8 cellular contexts compared by ENCODE assay signal in the genomic region with DNA sequence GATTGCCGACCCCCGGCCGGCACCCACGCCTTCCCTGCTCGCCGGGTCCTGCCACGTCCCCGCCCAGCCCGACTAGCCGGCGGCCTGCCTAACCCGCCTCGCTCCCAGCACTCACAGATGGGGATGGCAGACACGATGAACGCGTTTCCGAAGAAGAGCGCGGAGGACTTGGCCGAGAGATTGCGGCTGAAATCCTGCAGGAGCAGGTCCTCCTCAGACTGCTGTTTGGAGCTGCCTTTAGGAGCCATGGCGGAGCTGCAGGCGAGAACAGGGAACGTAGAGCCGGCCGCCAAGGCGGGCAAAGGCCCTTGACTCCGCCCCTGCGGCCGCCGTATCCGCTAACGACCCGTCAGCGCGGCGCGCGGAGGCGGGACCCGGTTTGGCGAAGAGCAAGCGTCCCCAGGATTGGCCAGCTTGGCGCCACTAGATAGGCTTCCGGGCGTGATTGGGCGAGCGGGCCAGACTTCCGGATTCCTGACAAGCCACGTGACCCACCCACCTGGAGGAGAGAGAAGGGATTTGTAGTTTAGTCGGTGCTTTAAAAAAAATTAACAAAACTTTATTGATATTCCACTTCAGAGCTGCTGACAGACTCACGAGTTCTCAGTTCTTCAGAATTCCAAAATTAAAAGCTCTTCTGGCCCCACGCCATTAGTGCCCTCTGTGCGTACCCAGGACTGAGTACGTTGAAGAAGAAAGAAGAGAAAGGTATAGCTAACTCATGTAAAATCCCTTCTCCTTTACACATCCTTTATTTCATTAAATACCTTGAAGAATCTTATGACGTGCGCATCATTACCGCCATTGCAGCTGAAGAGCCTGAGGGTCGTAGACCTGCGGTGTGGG. TPM values are rescaled to one million over a fixed set of nuclear protein-coding genes. Genes with fewer than 3 reads are reported as not detected.
DNase-seq lines count a peak whose midpoint lies in the region; ATAC-seq and TF ChIP-seq lines count a peak whose summit lies in the region.

SSR3 (minus strand) TSS at position 276 of the 846 bp plus-strand sequence; CDS start at position 248, 28 bp downstream.

- H3K27ac Mint-ChIP-seq in CD14-positive monocyte = peak within 1 kb of the TSS; percentile 88 to 96 (median 94)

- peaks cover 0 to 3% (median 2%) of the 10 kb centered on the region in 3 donors for H3K27me3 Mint-ChIP-seq in CD14-positive monocyte (ENCODE audit: low read depth in 3 of 3)

- ATAC-seq in GM19397 (IDR thresholded peaks at IDR 0.05; ENCODE audit: unreplicated experiment) (peak; percentile 100), HG03571 (IDR thresholded peaks at IDR 0.05; ENCODE audit: unreplicated experiment) (peak; percentile 99), left lung (peak; percentile 100)

- TF ChIP-seq CTCF in CD14-positive monocyte (IDR thresholded peaks at IDR 0.05) (peak; percentile 20), left lung (IDR thresholded peaks at IDR 0.05) (peak; percentile 22 to 48)

- H3K36me3 Mint-ChIP-seq in CD14-positive monocyte = peaks cover 27 to 30% of the 10 kb centered on the region in 2 donors

- peaks cover 36% of the 10 kb centered on the region for H3K4me1 Mint-ChIP-seq in CD14-positive monocyte

- peak within 1 kb of the TSS; percentile 96 to 98 for H3K4me3 Mint-ChIP-seq in CD14-positive monocyte

- peak within 1 kb of the TSS; percentile 84 to 90 for H3K27ac ChIP-seq in left lung

- intact Hi-C loops in CD14-positive monocyte (cut with micrococcal nuclease) (loop anchor here (5.0 to 10.0 kb wide), 6 partner anchors 50 to 590 kb away; partner anchors contain the start of gene TIPARP (in 2 of the 2)), left lung (cut with DNase I) (loop anchor here in 1 of 2 donors (10.0 kb wide), 2 partner anchors 120 to 530 kb away; partner anchors contain the start of gene TIPARP)

- peak; percentile 99 for DNase-seq in CD14-positive monocyte (ENCODE audit: low spot score)
- DNase-seq in NCI-H82 (lab: John Stamatoyannopoulos, UW) = peak; percentile 100
- peak; percentile 98 to 99 for DNase-seq in activated CD4-positive, alpha-beta T cell treated with anti-CD3 and anti-CD28 coated beads, Interleukin-2, amount 50 U/mL, for 48 hours
- peak; percentile 100 for DNase-seq in dermis blood vessel endothelial cell
- DNase-seq in left lung = peak; percentile 99 to 100
- peak; percentile 96 to 97 for DNase-seq in stimulated activated CD4-positive, alpha-beta T cell treated with anti-CD3 and anti-CD28 coated beads, Interleukin-2, amount 100 ng/mL, for 48 hours

- H3K4me1 ChIP-seq in left lung = peaks cover 22 to 36% of the 10 kb centered on the region in 2 donors

- H3K9me3 Mint-ChIP-seq in CD14-positive monocyte = peaks cover 0 to 2% (median 0%) of the 10 kb centered on the region in 7 donors

- peaks cover 0 to 30% of the 10 kb centered on the region in 2 donors for H3K36me3 ChIP-seq in left lung

- H3K27me3 ChIP-seq in left lung = no peaks in the 10 kb centered on the region

- H3K4me3 ChIP-seq in left lung = peak within 1 kb of the TSS; percentile 72 to 93

- H3K9me3 ChIP-seq in left lung = no peaks in the 10 kb centered on the region

RNA-seq across cellular contexts. Expression of gene SSR3, which starts in this region (rescaled TPM):
- polyA plus RNA-seq in CD14-positive monocyte = 100 to 1,000 TPM; 230 to 243 TPM
- total RNA-seq in dermis blood vessel endothelial cell (290 and 364 TPM in 2 replicates), left lung (100 to 1,000 TPM; 268 to 336 TPM)

Comparison
In these comparisons a context has a peak if more than half of its experiments do, and no peak if none do; other contexts are left out.
1. Peak in every context shown above with its lines: DNase-seq, ATAC-seq, H3K4me3 ChIP-seq and H3K27ac ChIP-seq.